Comparison of ENCODE assay signal across 27 cellular contexts in the genomic region with DNA sequence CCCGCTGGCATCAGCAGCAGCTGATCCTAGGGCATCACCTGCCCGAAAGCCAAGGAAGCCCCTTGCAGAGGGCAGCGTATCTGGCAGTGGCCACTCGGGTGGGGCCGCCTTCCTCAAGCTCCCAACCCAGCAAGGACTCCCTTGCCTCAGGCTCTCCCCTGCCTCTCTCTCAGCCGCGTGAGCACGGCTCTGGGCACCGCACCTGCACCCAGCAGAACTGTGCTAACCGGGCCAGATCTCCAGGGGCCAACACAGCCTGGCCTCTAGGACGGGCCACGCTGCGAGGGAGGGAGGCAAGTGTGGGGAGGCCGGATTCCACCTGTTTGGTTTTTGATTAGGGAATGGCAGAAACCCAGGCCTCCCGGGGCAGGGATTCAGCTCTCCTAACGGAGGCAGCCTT.
"Had no signal": no experiment of that assay in that cellular context is flagged by ENCODE, and none has a peak within 500 bp of the region (broad histone marks: within the 10 kb centered on the region; RNA-seq: fewer than 3 reads in every experiment).

No MANE protein-coding gene starts in this region.

- H3K4me3 ChIP-seq: esophagus squamous epithelium, gastroesophageal sphincter, heart right ventricle had no signal

- H3K4me1 ChIP-seq: esophagus squamous epithelium had no signal

- H3K9me3 Mint-ChIP-seq: activated B cell treated with CpG ODN at 0.5 μM for 24 hours; activated CD8-positive, alpha-beta T cell treated with anti-CD3 and anti-CD28 coated beads for 36 hours; activated T-cell treated with anti-CD3 and anti-CD28 coated beads, Interleukin-2, amount 50 U/mL, for 4 hours; activated T-helper 17 cell treated with anti-CD3 and anti-CD28 coated beads, Interleukin-2, amount 50 U/mL, for 72 hours; effector memory CD8-positive, alpha-beta T cell had no signal

- DNase-seq: activated B cell treated with CpG ODN at 0.5 μM for 24 hours; activated CD4-positive, alpha-beta T cell treated with anti-CD3 and anti-CD28 coated beads for 48 hours; activated CD4-positive, alpha-beta T cell treated with anti-CD3 and anti-CD28 coated beads, Interleukin-2, amount 50 U/mL, for 1 hour; activated CD4-positive, alpha-beta T cell treated with anti-CD3 and anti-CD28 coated beads, Interleukin-2, amount 50 U/mL, for 48 hours; activated CD8-positive, alpha-beta memory T cell treated with anti-CD3 and anti-CD28 coated beads for 24 hours; activated CD8-positive, alpha-beta T cell treated with anti-CD3 and anti-CD28 coated beads for 36 hours; activated effector memory CD4-positive, alpha-beta T cell treated with Interleukin-2 at 50 U/mL for 16 hours; activated gamma-delta T cell treated with Interleukin-2 at 50 U/mL for 16 hours; activated naive CD4-positive, alpha-beta T cell treated with anti-CD3 and anti-CD28 coated beads, Interleukin-2, amount 50 U/mL, for 16 hours; activated naive CD4-positive, alpha-beta T cell treated with Interleukin-2 at 50 U/mL for 16 hours; activated T-cell treated with anti-CD3 and anti-CD28 coated beads, Interleukin-2, amount 50 U/mL, for 4 hours; amniotic stem cell; anterior cingulate cortex; caudate nucleus; cortex of kidney; dermis blood vessel endothelial cell; effector CD4-positive, alpha-beta T cell; effector memory CD8-positive, alpha-beta T cell; esophagus squamous epithelium; foreskin melanocyte; heart right ventricle; T-helper 2 cell; WERI-Rb-1 had no signal

- ATAC-seq: activated CD4-positive, CD25-positive, alpha-beta regulatory T cell treated with anti-CD3 and anti-CD28 coated beads, Interleukin-2, amount 50 U/mL, for 24 hours; activated CD8-positive, alpha-beta T cell treated with anti-CD3 and anti-CD28 coated beads for 36 hours; activated T-cell treated with anti-CD3 and anti-CD28 coated beads, Interleukin-2, amount 50 U/mL, for 4 hours; activated T-helper 17 cell treated with anti-CD3 and anti-CD28 coated beads, Interleukin-2, amount 50 U/mL, for 72 hours; effector memory CD8-positive, alpha-beta T cell; gastroesophageal sphincter; heart right ventricle had no signal

- H3K9me3 ChIP-seq: esophagus squamous epithelium, gastroesophageal sphincter, heart right ventricle had no signal

- H3K36me3 ChIP-seq: esophagus squamous epithelium, gastroesophageal sphincter, heart right ventricle, WERI-Rb-1 had no signal

- H3K27ac Mint-ChIP-seq: activated B cell treated with CpG ODN at 0.5 μM for 24 hours; activated CD8-positive, alpha-beta T cell treated with anti-CD3 and anti-CD28 coated beads for 36 hours; activated naive CD8-positive, alpha-beta T cell; activated T-helper 17 cell treated with anti-CD3 and anti-CD28 coated beads, Interleukin-2, amount 50 U/mL, for 72 hours; effector memory CD8-positive, alpha-beta T cell had no signal

- H3K27ac ChIP-seq: esophagus squamous epithelium, WERI-Rb-1 had no signal

- H3K4me3 Mint-ChIP-seq: activated B cell treated with CpG ODN at 0.5 μM for 24 hours; activated CD8-positive, alpha-beta T cell treated with anti-CD3 and anti-CD28 coated beads for 36 hours; activated naive CD8-positive, alpha-beta T cell; activated T-cell treated with anti-CD3 and anti-CD28 coated beads, Interleukin-2, amount 50 U/mL, for 4 hours; activated T-helper 17 cell treated with anti-CD3 and anti-CD28 coated beads, Interleukin-2, amount 50 U/mL, for 72 hours; effector memory CD8-positive, alpha-beta T cell had no signal

- H3K27me3 Mint-ChIP-seq: activated B cell treated with CpG ODN at 0.5 μM for 24 hours; activated CD8-positive, alpha-beta T cell treated with anti-CD3 and anti-CD28 coated beads for 36 hours; activated naive CD8-positive, alpha-beta T cell; activated T-helper 17 cell treated with anti-CD3 and anti-CD28 coated beads, Interleukin-2, amount 50 U/mL, for 72 hours; effector memory CD8-positive, alpha-beta T cell had no signal

- H3K36me3 Mint-ChIP-seq: activated naive CD8-positive, alpha-beta T cell had no signal
